Comparison of ENCODE assay signal across 9 cellular contexts in the genomic region with DNA sequence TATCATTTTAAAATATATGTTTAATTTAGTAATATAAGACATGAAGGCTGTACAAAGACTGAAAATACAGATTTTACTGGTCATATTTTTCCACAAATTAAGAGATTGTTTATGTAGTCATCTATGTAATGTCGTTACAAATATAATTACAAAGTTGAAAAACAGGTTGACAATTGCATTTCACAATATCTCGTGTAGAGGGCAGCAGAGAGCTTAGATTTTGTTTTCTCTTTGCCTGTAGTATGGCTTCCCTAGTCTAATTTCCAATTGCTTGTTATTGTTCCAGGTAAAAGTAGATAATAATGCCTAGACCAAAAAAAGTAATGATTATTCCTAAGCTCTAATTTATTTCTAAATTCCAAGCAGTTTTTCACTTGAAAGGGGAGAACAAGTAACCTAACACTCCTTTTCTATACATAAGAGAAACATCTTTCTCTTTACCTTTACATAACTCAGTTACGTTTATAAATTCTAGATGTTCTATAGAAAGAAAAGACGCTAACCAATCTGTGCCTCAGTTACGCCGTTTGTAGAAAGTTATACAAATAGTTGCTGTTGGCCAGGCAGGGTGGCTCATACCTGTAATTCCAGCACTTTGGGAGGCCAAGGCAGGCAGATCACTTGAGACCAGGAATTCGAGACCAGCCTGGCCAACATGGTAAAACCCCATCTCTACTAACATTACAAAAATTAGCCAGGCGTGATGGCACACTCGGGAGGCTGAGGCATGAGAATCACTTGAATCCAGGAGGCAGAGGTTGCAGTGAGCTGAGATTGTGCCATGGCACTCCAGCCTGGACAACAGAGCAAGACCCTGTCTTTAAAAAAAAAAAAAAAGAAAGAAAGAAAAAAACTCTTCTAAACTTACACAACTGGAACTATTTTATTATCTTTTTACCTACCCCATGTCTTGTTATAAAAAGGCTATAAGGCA. TPM values are rescaled to one million over a fixed set of nuclear protein-coding genes. Genes with fewer than 3 reads are reported as not detected.
DNase-seq lines count a peak whose midpoint lies in the region; ATAC-seq and TF ChIP-seq lines count a peak whose summit lies in the region.
"Had no signal": no experiment of that assay in that cellular context is flagged by ENCODE, and none has a peak within 500 bp of the region (broad histone marks: within the 10 kb centered on the region; RNA-seq: fewer than 3 reads in every experiment).

No MANE protein-coding gene starts in this region.

- H3K4me1 Mint-ChIP-seq in activated T-helper 17 cell treated with anti-CD3 and anti-CD28 coated beads, Interleukin-2, amount 50 U/mL, for 72 hours: peaks cover 20% of the 10 kb centered on the region

- no peaks in the 10 kb centered on the region for H3K27me3 Mint-ChIP-seq in activated T-helper 17 cell treated with anti-CD3 and anti-CD28 coated beads, Interleukin-2, amount 50 U/mL, for 72 hours

- no peaks in the 10 kb centered on the region for H3K36me3 Mint-ChIP-seq in activated T-helper 17 cell treated with anti-CD3 and anti-CD28 coated beads, Interleukin-2, amount 50 U/mL, for 72 hours (ENCODE audit: low read depth)

- CTCF ChIA-PET in AG04449 (lab: Yijun Ruan, JAX): interaction anchor here (0.6 to 18.8 kb wide), 31 partner anchors 9 to 627 kb away, joined by 3 to 1068 read pairs (median 4); no protein-coding TSS in a partner anchor

- H3K27me3 ChIP-seq in effector memory CD4-positive, alpha-beta T cell (replicated peaks; ENCODE audit: control insufficient read depth, insufficient read depth, low read length, poor library complexity, severe bottlenecking): no peaks in the 10 kb centered on the region

- no peak overlapping the region for H3K27ac ChIP-seq in effector memory CD4-positive, alpha-beta T cell (ENCODE audit: insufficient read depth, low read length, poor library complexity, severe bottlenecking)

- DNase-seq in AG04449 (ENCODE audit: low read depth, low spot score): no peak
- peak; percentile 51 for DNase-seq in EL
- peak; percentile 7 for DNase-seq in NCI-H2196 treated with DMSO at 0.1 percent for 48 hours (lab: John Stamatoyannopoulos, UW; ENCODE audit: unreplicated experiment)
- peak; percentile 14 for DNase-seq in iPS-NIHi11 (ENCODE audit: low spot score)
- DNase-seq in stimulated activated naive CD8-positive, alpha-beta T cell treated with anti-CD3 and anti-CD28 coated beads, Interleukin-15, Interleukin-2, amounts not matched to agents 100 U/mL and 50 U/mL, for 24 hours: peak; percentile 30
- DNase-seq in effector memory CD4-positive, alpha-beta T cell: no peak
- no peak for DNase-seq in nucleus accumbens (lab: John Stamatoyannopoulos, UW)

- TF ChIP-seq CTCF in AG04449 (IDR thresholded peaks at IDR 0.05; ENCODE audit: insufficient read depth, low read length, missing control alignments): peak; percentile 63

- no peak for ATAC-seq in activated T-helper 17 cell treated with anti-CD3 and anti-CD28 coated beads, Interleukin-2, amount 50 U/mL, for 72 hours (replicated peaks)
- no peak for ATAC-seq in stimulated activated naive CD8-positive, alpha-beta T cell treated with anti-CD3 and anti-CD28 coated beads, Interleukin-15, Interleukin-2, amounts not matched to agents 100 U/mL and 50 U/mL, for 24 hours

- H3K36me3 ChIP-seq in effector memory CD4-positive, alpha-beta T cell (ENCODE audit: control insufficient read depth, insufficient read depth, low read length): no peaks in the 10 kb centered on the region

- POLR2A ChIA-PET in AG04449 (lab: Yijun Ruan, JAX): no interaction called here

- no peak overlapping the region for H3K4me3 ChIP-seq in AG04449 (ENCODE audit: low read depth, low read length)
- H3K4me3 ChIP-seq in effector memory CD4-positive, alpha-beta T cell (ENCODE audit: insufficient read depth, low read depth, low read length, poor library complexity, severe bottlenecking): no peak overlapping the region

- H3K9me3 ChIP-seq in effector memory CD4-positive, alpha-beta T cell (ENCODE audit: control insufficient read depth, low read length): no peaks in the 10 kb centered on the region

- H3K9me3 Mint-ChIP-seq in activated T-helper 17 cell treated with anti-CD3 and anti-CD28 coated beads, Interleukin-2, amount 50 U/mL, for 72 hours: no peaks in the 10 kb centered on the region

- H3K4me1 ChIP-seq in effector memory CD4-positive, alpha-beta T cell (ENCODE audit: control insufficient read depth, insufficient read depth, low read length, poor library complexity, severe bottlenecking): peaks cover 4% of the 10 kb centered on the region

- peak overlapping the region; percentile 4 for H3K27ac Mint-ChIP-seq in activated T-helper 17 cell treated with anti-CD3 and anti-CD28 coated beads, Interleukin-2, amount 50 U/mL, for 72 hours

- no peak overlapping the region for H3K4me3 Mint-ChIP-seq in activated T-helper 17 cell treated with anti-CD3 and anti-CD28 coated beads, Interleukin-2, amount 50 U/mL, for 72 hours

RNA-seq across cellular contexts. Expression of a gene that starts 30.0 kb away (rescaled TPM):
- total RNA-seq in activated T-helper 17 cell treated with anti-CD3 and anti-CD28 coated beads, Interleukin-2, amount 50 U/mL, for 72 hours: 10 to 100 TPM; 17.0 to 39.6 TPM

RNA-seq across cellular contexts. Expression of a gene that starts 37.7 kb away (rescaled TPM):
- total RNA-seq in activated T-helper 17 cell treated with anti-CD3 and anti-CD28 coated beads, Interleukin-2, amount 50 U/mL, for 72 hours: not detected
- total RNA-seq: temporal lobe had no signal

RNA-seq across cellular contexts. Expression of a gene that starts 57.0 kb away (rescaled TPM):
- total RNA-seq in activated T-helper 17 cell treated with anti-CD3 and anti-CD28 coated beads, Interleukin-2, amount 50 U/mL, for 72 hours: not detected
- total RNA-seq: temporal lobe had no signal

Comparison
In these comparisons a context has a peak if more than half of its experiments do, and no peak if none do; other contexts are left out.
1. DNase-seq: peak in EL (single experiment), NCI-H2196 treated with DMSO at 0.1 percent for 48 hours (single experiment), iPS-NIHi11 (single experiment) and stimulated activated naive CD8-positive, alpha-beta T cell treated with anti-CD3 and anti-CD28 coated beads, Interleukin-15, Interleukin-2, amounts not matched to agents 100 U/mL and 50 U/mL, for 24 hours (single experiment); none in AG04449 (single experiment), effector memory CD4-positive, alpha-beta T cell (0 of 3) and nucleus accumbens (0 of 56).